11 cellular contexts compared by ENCODE assay signal in genomic region chr19:38267780-38268430, GRCh38. TPM values are rescaled to one million over a fixed set of nuclear protein-coding genes. Genes with fewer than 3 reads are reported as not detected.
DNase-seq lines count a peak whose midpoint lies in the region; ATAC-seq and TF ChIP-seq lines count a peak whose summit lies in the region.
"Had no signal": no experiment of that assay in that cellular context is flagged by ENCODE, and none has a peak within 500 bp of the region (broad histone marks: within the 10 kb centered on the region; RNA-seq: fewer than 3 reads in every experiment).

No MANE protein-coding gene starts in this region.

- no peaks in the 10 kb centered on the region for H3K9me3 ChIP-seq in CD8-positive, alpha-beta memory T cell (ENCODE audit: low read length)

- DNase-seq in HT-29 (ENCODE audit: low spot score) = peak; percentile 43
- DNase-seq in kidney tubule cell (ENCODE audit: low spot score) = peak; percentile 88
- DNase-seq in stimulated activated effector memory CD8-positive, alpha-beta T cell treated with anti-CD3 and anti-CD28 coated beads, Interleukin-12 subunit alpha, Interleukin-12 subunit beta, amount 100 ng/mL, for 72 hours (ENCODE audit: low spot score in 2 of 2) = no peak
- no peak for DNase-seq in H4 (ENCODE audit: low spot score)
- no peak for DNase-seq in NAMALWA (ENCODE audit: low spot score)
- DNase-seq in CD8-positive, alpha-beta memory T cell = no peak
- DNase-seq in naive thymus-derived CD8-positive, alpha-beta T cell = no peak
- DNase-seq: activated CD4-positive, alpha-beta T cell treated with anti-CD3 and anti-CD28 coated beads for 4 hours; DND-41 had no signal

- POLR2A ChIA-PET in CD8-positive, alpha-beta memory T cell (lab: Charles Lee) = no interaction called here
- POLR2A ChIA-PET in naive thymus-derived CD8-positive, alpha-beta T cell (lab: Charles Lee) = interaction anchor here (0.6 kb wide), 1 partner anchor 10 kb away, joined by 3 read pairs; no protein-coding TSS in a partner anchor

- H3K4me3 ChIP-seq in CD8-positive, alpha-beta memory T cell (ENCODE audit: low read length) = no peak overlapping the region

- peaks cover 3 to 11% of the 10 kb centered on the region in 2 donors for H3K27me3 Mint-ChIP-seq in CD8-positive, alpha-beta memory T cell
- H3K27me3 Mint-ChIP-seq in naive thymus-derived CD8-positive, alpha-beta T cell = no peaks in the 10 kb centered on the region

- peak overlapping the region; percentile 73 for H3K27ac Mint-ChIP-seq in stimulated activated effector memory CD8-positive, alpha-beta T cell treated with anti-CD3 and anti-CD28 coated beads, Interleukin-12 subunit alpha, Interleukin-12 subunit beta, amount 100 ng/mL, for 72 hours
- H3K27ac Mint-ChIP-seq in CD8-positive, alpha-beta memory T cell = peak overlapping the region in 1 of 8 donors; percentile 33
- H3K27ac Mint-ChIP-seq in naive thymus-derived CD8-positive, alpha-beta T cell = peak overlapping the region in 4 of 10 donors; percentile 34 to 73 (median 38)

- H3K9me3 Mint-ChIP-seq in stimulated activated effector memory CD8-positive, alpha-beta T cell treated with anti-CD3 and anti-CD28 coated beads, Interleukin-12 subunit alpha, Interleukin-12 subunit beta, amount 100 ng/mL, for 72 hours = no peaks in the 10 kb centered on the region
- peaks cover 0 to 2% (median 0%) of the 10 kb centered on the region in 5 donors for H3K9me3 Mint-ChIP-seq in CD8-positive, alpha-beta memory T cell
- no peaks in the 10 kb centered on the region for H3K9me3 Mint-ChIP-seq in naive thymus-derived CD8-positive, alpha-beta T cell

- no peak overlapping the region for H3K4me3 Mint-ChIP-seq in stimulated activated effector memory CD8-positive, alpha-beta T cell treated with anti-CD3 and anti-CD28 coated beads, Interleukin-12 subunit alpha, Interleukin-12 subunit beta, amount 100 ng/mL, for 72 hours
- H3K4me3 Mint-ChIP-seq in CD8-positive, alpha-beta memory T cell = peak overlapping the region in 1 of 7 donors; percentile 2
- no peak overlapping the region for H3K4me3 Mint-ChIP-seq in naive thymus-derived CD8-positive, alpha-beta T cell

- no peak for ATAC-seq in stimulated activated effector memory CD8-positive, alpha-beta T cell treated with anti-CD3 and anti-CD28 coated beads, Interleukin-12 subunit alpha, Interleukin-12 subunit beta, amount 100 ng/mL, for 72 hours
- no peak for ATAC-seq in naive thymus-derived CD8-positive, alpha-beta T cell

- no peaks in the 10 kb centered on the region for H3K36me3 Mint-ChIP-seq in stimulated activated effector memory CD8-positive, alpha-beta T cell treated with anti-CD3 and anti-CD28 coated beads, Interleukin-12 subunit alpha, Interleukin-12 subunit beta, amount 100 ng/mL, for 72 hours
- H3K36me3 Mint-ChIP-seq in CD8-positive, alpha-beta memory T cell = peaks cover 0 to 2% (median 0%) of the 10 kb centered on the region in 3 donors
- peaks cover 0 to 6% (median 0%) of the 10 kb centered on the region in 3 donors for H3K36me3 Mint-ChIP-seq in naive thymus-derived CD8-positive, alpha-beta T cell

- CTCF ChIA-PET in CD8-positive, alpha-beta memory T cell (lab: Charles Lee) = interaction anchor here (0.9 kb wide), 1 partner anchor 25 kb away, joined by 3 read pairs; no protein-coding TSS in a partner anchor

- TF ChIP-seq CTCF in VCaP (conservative IDR thresholded peaks at IDR 0.05) = no peak

- peaks cover 17% of the 10 kb centered on the region for H3K4me1 ChIP-seq in CD8-positive, alpha-beta memory T cell (ENCODE audit: insufficient read depth, low read length)

- no peaks in the 10 kb centered on the region for H3K27me3 ChIP-seq in CD8-positive, alpha-beta memory T cell (ENCODE audit: insufficient read depth, low read length, poor library complexity, severe bottlenecking)

- peak overlapping the region; percentile 98 for H3K27ac ChIP-seq in VCaP
- no peak overlapping the region for H3K27ac ChIP-seq in CD8-positive, alpha-beta memory T cell (ENCODE audit: low read depth, low read length)

- H3K36me3 ChIP-seq in CD8-positive, alpha-beta memory T cell (ENCODE audit: insufficient read depth, low read length) = no peaks in the 10 kb centered on the region

- peaks cover 36% of the 10 kb centered on the region for H3K4me1 Mint-ChIP-seq in stimulated activated effector memory CD8-positive, alpha-beta T cell treated with anti-CD3 and anti-CD28 coated beads, Interleukin-12 subunit alpha, Interleukin-12 subunit beta, amount 100 ng/mL, for 72 hours
- H3K4me1 Mint-ChIP-seq in CD8-positive, alpha-beta memory T cell = peaks cover 18 to 27% (median 19%) of the 10 kb centered on the region in 3 donors
- peaks cover 30 to 53% (median 44%) of the 10 kb centered on the region in 4 donors for H3K4me1 Mint-ChIP-seq in naive thymus-derived CD8-positive, alpha-beta T cell

RNA-seq across cellular contexts. Expression of gene SPINT2, which starts 3.5 kb away (rescaled TPM):
- total RNA-seq in HT-29 (2014; rRNA removed; shearing (Covaris generic)) = 2,475 and 2,514 TPM in 2 replicates
- total RNA-seq in H4 (2014; rRNA removed; shearing (Covaris generic)) = 1.1 TPM in 1 of 2 replicates, not detected in the other
- 10 to 100 TPM; 27.9 to 29.4 TPM for total RNA-seq in CD8-positive, alpha-beta memory T cell
- 49.5 TPM for polyA plus RNA-seq in CD8-positive, alpha-beta memory T cell
- total RNA-seq in naive thymus-derived CD8-positive, alpha-beta T cell = 10 to 100 TPM; 49.6 to 50.5 TPM
- polyA plus RNA-seq in naive thymus-derived CD8-positive, alpha-beta T cell = 100 to 1,000 TPM; 139 to 162 (median 158) TPM

RNA-seq across cellular contexts. Expression of gene PPP1R14A, which starts 11.7 kb away (rescaled TPM):
- total RNA-seq in HT-29 (2014; rRNA removed; shearing (Covaris generic)) = not detected in 2 replicates
- not detected in 2 replicates for total RNA-seq in H4 (2014; rRNA removed; shearing (Covaris generic))
- total RNA-seq in CD8-positive, alpha-beta memory T cell = 1 to 10 TPM in 1 of 2 experiments, under 1 TPM in 1; 0.47 to 1.0 TPM
- not detected for polyA plus RNA-seq in CD8-positive, alpha-beta memory T cell
- 1 to 10 TPM in 1 of 2 experiments, under 1 TPM in 1; 0.94 to 1.2 TPM for total RNA-seq in naive thymus-derived CD8-positive, alpha-beta T cell
- polyA plus RNA-seq in naive thymus-derived CD8-positive, alpha-beta T cell = not detected
- total RNA-seq: RPMI7951 had no signal

RNA-seq across cellular contexts. Expression of gene C19orf33, which starts 36.1 kb away (rescaled TPM):
- total RNA-seq in HT-29 (2014; rRNA removed; shearing (Covaris generic)) = 1,318 and 1,477 TPM in 2 replicates
- 2.7 TPM in 1 of 2 replicates, not detected in the other for total RNA-seq in H4 (2014; rRNA removed; shearing (Covaris generic))
- not detected for total RNA-seq in CD8-positive, alpha-beta memory T cell
- 0.90 TPM for polyA plus RNA-seq in CD8-positive, alpha-beta memory T cell
- 1 to 10 TPM in 1 of 2 experiments, not detected in 1; 1.2 TPM for total RNA-seq in naive thymus-derived CD8-positive, alpha-beta T cell
- 1 to 10 TPM in 1 of 3 donors, not detected in 2; 1.1 TPM for polyA plus RNA-seq in naive thymus-derived CD8-positive, alpha-beta T cell
- total RNA-seq: RPMI7951 had no signal

RNA-seq across cellular contexts. Expression of gene DPF1, which starts 43.9 kb away (rescaled TPM):
- total RNA-seq in HT-29 (2014; rRNA removed; shearing (Covaris generic)) = 0.89 and 1.3 TPM in 2 replicates
- total RNA-seq in H4 (2014; rRNA removed; shearing (Covaris generic)) = 5.1 and 7.2 TPM in 2 replicates
- 1 to 10 TPM in 1 of 2 experiments, under 1 TPM in 1; 0.78 to 1.1 TPM for total RNA-seq in CD8-positive, alpha-beta memory T cell
- polyA plus RNA-seq in CD8-positive, alpha-beta memory T cell = not detected
- not detected for total RNA-seq in naive thymus-derived CD8-positive, alpha-beta T cell
- not detected for polyA plus RNA-seq in naive thymus-derived CD8-positive, alpha-beta T cell

RNA-seq across cellular contexts. Expression of gene YIF1B, which starts 47.8 kb away (rescaled TPM):
- total RNA-seq in HT-29 (2014; rRNA removed; shearing (Covaris generic)) = 137 and 149 TPM in 2 replicates
- 138 and 146 TPM in 2 replicates for total RNA-seq in H4 (2014; rRNA removed; shearing (Covaris generic))
- total RNA-seq in CD8-positive, alpha-beta memory T cell = 10 to 100 TPM; 57.9 to 60.3 TPM
- 45.4 TPM for polyA plus RNA-seq in CD8-positive, alpha-beta memory T cell
- total RNA-seq in naive thymus-derived CD8-positive, alpha-beta T cell = 10 to 100 TPM; 33.7 to 36.4 TPM
- polyA plus RNA-seq in naive thymus-derived CD8-positive, alpha-beta T cell = 10 to 100 TPM; 40.7 to 47.8 (median 44.9) TPM

Comparison
In these comparisons a context has a peak if more than half of its experiments do, and no peak if none do; other contexts are left out.
1. DNase-seq: peak in HT-29 (single experiment) and kidney tubule cell (single experiment); none in stimulated activated effector memory CD8-positive, alpha-beta T cell treated with anti-CD3 and anti-CD28 coated beads, Interleukin-12 subunit alpha, Interleukin-12 subunit beta, amount 100 ng/mL, for 72 hours (0 of 2), H4 (single experiment), NAMALWA (single experiment), CD8-positive, alpha-beta memory T cell (0 of 5) and naive thymus-derived CD8-positive, alpha-beta T cell (0 of 10).
2. RNA of gene SPINT2, which starts 3.5 kb away (total RNA-seq): 2,475 to 2,514 TPM in HT-29; 49.6 to 50.5 TPM in naive thymus-derived CD8-positive, alpha-beta T cell, 27.9 to 29.4 TPM in CD8-positive, alpha-beta memory T cell and 1.1 TPM in H4; every median in the first group is over 10 times any median in the second.
3. RNA of gene C19orf33, which starts 36.1 kb away (total RNA-seq): 1,318 to 1,477 TPM in HT-29; 1.2 TPM in naive thymus-derived CD8-positive, alpha-beta T cell, 2.7 TPM in H4 and not detected in CD8-positive, alpha-beta memory T cell; every median in the first group is over 100 times any median in the second.